1 cellular context compared by ENCODE assay signal in the genomic region with DNA sequence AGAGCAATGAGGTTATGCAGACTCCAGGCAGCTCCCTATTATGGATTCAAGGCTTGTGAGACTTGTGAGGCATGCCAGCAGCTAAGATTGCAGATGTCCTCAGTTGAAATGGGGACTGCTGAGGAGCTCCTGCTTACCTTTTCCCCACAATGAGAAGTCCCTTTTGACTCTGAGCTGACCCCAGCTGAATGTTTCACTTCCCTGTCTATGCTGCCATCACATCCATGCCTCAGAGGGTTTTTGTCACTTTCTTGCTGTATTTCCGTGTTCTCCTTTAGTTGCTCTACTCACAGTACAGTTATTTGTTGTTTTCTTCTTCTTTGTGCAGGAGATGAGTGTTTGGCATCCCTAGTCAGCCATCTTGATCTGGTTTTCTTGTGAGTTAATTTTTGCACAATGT.
TF ChIP-seq lines count a peak whose summit lies in the region.

No MANE protein-coding gene starts in this region.

TF ChIP-seq in IMR-90, 13 proteins besides CTCF, POLR2A, EP300 and RAD21:
- TF ChIP-seq BHLHE40 (IDR thresholded peaks at IDR 0.05; ENCODE audit: low read depth, low read length) (no peak), SMC3 (IDR thresholded peaks at IDR 0.05; ENCODE audit: low read depth, low read length) (no peak), MAZ (IDR thresholded peaks at IDR 0.05; ENCODE audit: borderline replicate concordance, low read depth, low read length) (no peak), NFE2L2 (IDR thresholded peaks at IDR 0.05; ENCODE audit: low read depth, low read length) (no peak), MAFK (IDR thresholded peaks at IDR 0.05; ENCODE audit: low read depth, low read length) (no peak), FOS (IDR thresholded peaks at IDR 0.05; ENCODE audit: low read depth, low read length) (no peak), RCOR1 (IDR thresholded peaks at IDR 0.05; ENCODE audit: insufficient replicate concordance, low read length) (no peak), MXI1 (IDR thresholded peaks at IDR 0.05; ENCODE audit: borderline replicate concordance, low read depth, low read length) (no peak), RFX5 (IDR thresholded peaks at IDR 0.05; ENCODE audit: low read depth, low read length) (no peak), CEBPB (IDR thresholded peaks at IDR 0.05; ENCODE audit: low read depth, low read length) (no peak), CHD1 (IDR thresholded peaks at IDR 0.05; ENCODE audit: low read depth, low read length) (no peak), USF2 (IDR thresholded peaks at IDR 0.05; ENCODE audit: low read depth, low read length) (no peak)
- TF ChIP-seq, protein P1, sequence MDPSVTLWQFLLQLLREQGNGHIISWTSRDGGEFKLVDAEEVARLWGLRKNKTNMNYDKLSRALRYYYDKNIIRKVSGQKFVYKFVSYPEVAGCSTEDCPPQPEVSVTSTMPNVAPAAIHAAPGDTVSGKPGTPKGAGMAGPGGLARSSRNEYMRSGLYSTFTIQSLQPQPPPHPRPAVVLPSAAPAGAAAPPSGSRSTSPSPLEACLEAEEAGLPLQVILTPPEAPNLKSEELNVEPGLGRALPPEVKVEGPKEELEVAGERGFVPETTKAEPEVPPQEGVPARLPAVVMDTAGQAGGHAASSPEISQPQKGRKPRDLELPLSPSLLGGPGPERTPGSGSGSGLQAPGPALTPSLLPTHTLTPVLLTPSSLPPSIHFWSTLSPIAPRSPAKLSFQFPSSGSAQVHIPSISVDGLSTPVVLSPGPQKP (IDR thresholded peaks at IDR 0.05; ENCODE audit: borderline replicate concordance, low read depth, low read length): no peak
